In the genomic region with DNA sequence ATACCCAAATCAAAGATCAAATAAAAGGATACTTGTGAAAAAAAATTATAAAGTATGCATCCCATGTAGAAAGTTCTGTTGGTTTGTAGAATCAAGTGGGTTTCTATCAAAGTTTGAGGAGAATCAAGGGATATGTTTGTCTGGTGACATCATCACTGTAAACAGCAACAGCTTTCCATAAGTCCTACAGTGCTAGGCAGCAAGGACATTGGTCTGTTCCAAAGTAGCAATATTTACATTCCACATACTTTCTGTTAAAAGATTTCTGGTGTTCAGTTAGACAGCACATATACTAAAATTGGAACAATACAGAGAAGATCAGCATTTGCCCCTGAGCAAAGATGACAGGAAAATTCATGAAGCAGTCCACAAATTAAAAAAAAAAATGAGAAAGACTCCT, we compare ENCODE assay signal across 16 cellular contexts.
DNase-seq lines count a peak whose midpoint lies in the region; ATAC-seq and TF ChIP-seq lines count a peak whose summit lies in the region.
"Had no signal": no experiment of that assay in that cellular context is flagged by ENCODE, and none has a peak within 500 bp of the region (broad histone marks: within the 10 kb centered on the region; RNA-seq: fewer than 3 reads in every experiment).

No MANE protein-coding gene starts in this region.

- H4K20me1 ChIP-seq in IMR-90 (ENCODE audit: insufficient read depth, low read length) (no peaks in the 10 kb centered on the region), smooth muscle cell (ENCODE audit: low read depth) (no peaks in the 10 kb centered on the region)
- H4K20me1 ChIP-seq: BLaER1 treated with 17β-estradiol and CSF1 and Interleukin-3, amounts not matched to agents 10 nM and 100 nM had no signal

- H3K27ac ChIP-seq in IMR-90 (ENCODE audit: insufficient read depth, low read length) (no peak overlapping the region), smooth muscle cell (ENCODE audit: low read depth) (peak overlapping the region; percentile 2)
- H3K27ac ChIP-seq: A549; BLaER1 treated with 17β-estradiol and CSF1 and Interleukin-3, amounts not matched to agents 10 nM and 100 nM had no signal

- H2AFZ ChIP-seq in IMR-90 (replicated peaks; ENCODE audit: low read length, poor library complexity) (no peak overlapping the region), smooth muscle cell (ENCODE audit: low read depth) (no peak overlapping the region)

- no peaks in the 10 kb centered on the region for H3K36me3 ChIP-seq in IMR-90 (ENCODE audit: control insufficient read depth, insufficient read depth, low read length)
- no peaks in the 10 kb centered on the region for H3K36me3 ChIP-seq in smooth muscle cell (ENCODE audit: low read depth)
- H3K36me3 ChIP-seq: BLaER1 treated with 17β-estradiol and CSF1 and Interleukin-3, amounts not matched to agents 10 nM and 100 nM; HAP-1 had no signal

- no peaks in the 10 kb centered on the region for H3K9me3 ChIP-seq in IMR-90 (ENCODE audit: control insufficient read depth, insufficient read depth, low read length)
- H3K9me3 ChIP-seq in smooth muscle cell (replicated peaks; ENCODE audit: low read depth) = no peaks in the 10 kb centered on the region
- H3K9me3 ChIP-seq: A549, HAP-1 had no signal

- H3K79me1 ChIP-seq in IMR-90 (ENCODE audit: low read depth in 1 of 2, low read length in 2 of 2) = no peaks in the 10 kb centered on the region

- H4K8ac ChIP-seq in IMR-90 (ENCODE audit: low read depth in 2 of 2, low read length in 2 of 2) = no peak overlapping the region

- no peaks in the 10 kb centered on the region for H3F3A ChIP-seq in smooth muscle cell (ENCODE audit: low read depth)

- in situ Hi-C loops in IMR-90 (cut with MboI; ENCODE audit: low sequenced_read_pairs) = no loop called here

- intact Hi-C loops in IMR-90 (cut with micrococcal nuclease) = no loop called here

- no peak overlapping the region for H3K23ac ChIP-seq in IMR-90 (ENCODE audit: low read depth, low read length)

- DNase-seq in AG10803 (ENCODE audit: low read depth) (peak; percentile 1), IMR-90 (peak; percentile 61), fibroblast of peridontal ligament (ENCODE audit: extremely low read depth) (peak; percentile 22), smooth muscle cell (lab: John Stamatoyannopoulos, UW; ENCODE audit: unreplicated experiment) (no peak), NCI-H69 (lab: John Stamatoyannopoulos, UW) (no peak)
- no peak for DNase-seq in activated CD8-positive, alpha-beta memory T cell treated with anti-CD3 and anti-CD28 coated beads, Interleukin-2, amount 50 U/mL, for 48 hours
- DNase-seq: Calu3; CD4-positive, CD25-positive, alpha-beta regulatory T cell; DMS 273 treated with DMSO at 0.1 percent for 48 hours; DMS79 treated with DMSO at 0.1 percent for 48 hours; GDM1 had no signal

- TF ChIP-seq POLR2A in IMR-90 (IDR thresholded peaks at IDR 0.05; ENCODE audit: low read depth, low read length) = no peak

- H3K4me3 ChIP-seq in AG10803 (ENCODE audit: low read length) = no peak overlapping the region
- H3K4me3 ChIP-seq in IMR-90 (ENCODE audit: insufficient read depth, low read depth, low read length) = no peak overlapping the region
- H3K4me3 ChIP-seq in smooth muscle cell = no peak overlapping the region
- H3K4me3 ChIP-seq: A549; BLaER1 treated with 17β-estradiol and CSF1 and Interleukin-3, amounts not matched to agents 10 nM and 100 nM; HAP-1; K562 had no signal

- no peak overlapping the region for H2AK9ac ChIP-seq in IMR-90 (replicated peaks; ENCODE audit: low read depth, low read length, poor library complexity)

- no peak overlapping the region for H3K4ac ChIP-seq in IMR-90 (ENCODE audit: low read depth, low read length)

- no peak overlapping the region for H2BK5ac ChIP-seq in IMR-90 (ENCODE audit: low read depth, low read length, poor library complexity, severe bottlenecking)

- H3K9me1 ChIP-seq in IMR-90 (ENCODE audit: insufficient read depth, low read length) = peaks cover 5% of the 10 kb centered on the region; the same call in 1 of the 2 replicates

- BruUV-seq in IMR-90 (replicated peaks; lab: Mats Ljungman, UMichigan) = no TSS peak

- ATAC-seq in IMR-90 (ENCODE audit: low read depth) (peak; percentile 98), GM21515 (IDR thresholded peaks at IDR 0.05; ENCODE audit: unreplicated experiment) (no peak)
- ATAC-seq: A549, K562 had no signal

- H4K5ac ChIP-seq in IMR-90 (ENCODE audit: low read depth, low read length) = no peak overlapping the region

- no peak overlapping the region for H2AK5ac ChIP-seq in IMR-90 (ENCODE audit: low read depth, low read length)

- no peak overlapping the region for H2BK20ac ChIP-seq in IMR-90 (ENCODE audit: low read depth, low read length)

- H3K56ac ChIP-seq in IMR-90 (ENCODE audit: extremely low read depth, insufficient read depth, low read length) = no peak overlapping the region

- CTCF ChIA-PET in IMR-90 (lab: Yijun Ruan, JAX) = interaction anchor here (0.8 kb wide), 1 partner anchor 52 kb away, joined by 4 read pairs; no protein-coding TSS in a partner anchor

- H3K9ac ChIP-seq in IMR-90 (ENCODE audit: low read depth, low read length) (no peak overlapping the region), smooth muscle cell (ENCODE audit: low read depth) (no peak overlapping the region)
- H3K9ac ChIP-seq: BLaER1 treated with 17β-estradiol and CSF1 and Interleukin-3, amounts not matched to agents 10 nM and 100 nM had no signal

- H4K91ac ChIP-seq in IMR-90 (ENCODE audit: insufficient read depth, low read depth, low read length) = no peak overlapping the region

- POLR2A ChIA-PET in IMR-90 (lab: Charles Lee; ENCODE audit: unreplicated experiment) = no interaction called here

- H3K4me1 ChIP-seq in IMR-90 (ENCODE audit: control insufficient read depth, insufficient read depth, low read length) (no peaks in the 10 kb centered on the region), smooth muscle cell (ENCODE audit: low read depth) (no peaks in the 10 kb centered on the region)
- H3K4me1 ChIP-seq: A549; BLaER1 treated with 17β-estradiol and CSF1 and Interleukin-3, amounts not matched to agents 10 nM and 100 nM; HAP-1 had no signal

- TF ChIP-seq RAD21 in IMR-90 (IDR thresholded peaks at IDR 0.05; ENCODE audit: low read length) = no peak

- TF ChIP-seq CTCF in AG10803 (conservative IDR thresholded peaks at IDR 0.05; ENCODE audit: low read length) (no peak), IMR-90 (conservative IDR thresholded peaks at IDR 0.05; ENCODE audit: low read depth, low read length) (no peak), smooth muscle cell (IDR thresholded peaks at IDR 0.05; ENCODE audit: borderline replicate concordance, insufficient read depth, poor library complexity, severe bottlenecking) (no peak)

- H2BK15ac ChIP-seq in IMR-90 (ENCODE audit: low read depth, low read length) = no peak overlapping the region

- dilution Hi-C loops in IMR-90 (cut with HindIII; ENCODE audit: low sequenced_read_pairs, unreplicated experiment) = no loop called here

- H3K79me2 ChIP-seq in smooth muscle cell (ENCODE audit: low read depth) = no peaks in the 10 kb centered on the region

- H3K18ac ChIP-seq in IMR-90 (ENCODE audit: low read depth, low read length) = no peak overlapping the region

- no peaks in the 10 kb centered on the region for H3K27me3 ChIP-seq in IMR-90 (ENCODE audit: control insufficient read depth, insufficient read depth, low read length)
- H3K27me3 ChIP-seq in smooth muscle cell (ENCODE audit: low read depth) = no peaks in the 10 kb centered on the region
- H3K27me3 ChIP-seq: BLaER1 treated with 17β-estradiol and CSF1 and Interleukin-3, amounts not matched to agents 10 nM and 100 nM had no signal

- no peak overlapping the region for H2BK120ac ChIP-seq in IMR-90 (ENCODE audit: low read depth, low read length)

- no peak overlapping the region for H3K4me2 ChIP-seq in IMR-90 (ENCODE audit: low read depth, low read length)
- H3K4me2 ChIP-seq in smooth muscle cell = no peak overlapping the region
- H3K4me2 ChIP-seq: A549; BLaER1 treated with 17β-estradiol and CSF1 and Interleukin-3, amounts not matched to agents 10 nM and 100 nM had no signal

- H3K14ac ChIP-seq in IMR-90 (replicated peaks; ENCODE audit: low read depth, low read length) = no peak overlapping the region

TF ChIP-seq in IMR-90, 13 proteins besides CTCF, POLR2A, EP300 and RAD21:
- TF ChIP-seq SMC3 (IDR thresholded peaks at IDR 0.05; ENCODE audit: low read depth, low read length) = no peak

Comparison
In these comparisons a context has a peak if more than half of its experiments do, and no peak if none do; other contexts are left out.
1. DNase-seq: peak in AG10803 (single experiment), IMR-90 (single experiment) and fibroblast of peridontal ligament (single experiment); none in smooth muscle cell (single experiment), NCI-H69 (single experiment) and activated CD8-positive, alpha-beta memory T cell treated with anti-CD3 and anti-CD28 coated beads, Interleukin-2, amount 50 U/mL, for 48 hours (single experiment).